In the genomic region with DNA sequence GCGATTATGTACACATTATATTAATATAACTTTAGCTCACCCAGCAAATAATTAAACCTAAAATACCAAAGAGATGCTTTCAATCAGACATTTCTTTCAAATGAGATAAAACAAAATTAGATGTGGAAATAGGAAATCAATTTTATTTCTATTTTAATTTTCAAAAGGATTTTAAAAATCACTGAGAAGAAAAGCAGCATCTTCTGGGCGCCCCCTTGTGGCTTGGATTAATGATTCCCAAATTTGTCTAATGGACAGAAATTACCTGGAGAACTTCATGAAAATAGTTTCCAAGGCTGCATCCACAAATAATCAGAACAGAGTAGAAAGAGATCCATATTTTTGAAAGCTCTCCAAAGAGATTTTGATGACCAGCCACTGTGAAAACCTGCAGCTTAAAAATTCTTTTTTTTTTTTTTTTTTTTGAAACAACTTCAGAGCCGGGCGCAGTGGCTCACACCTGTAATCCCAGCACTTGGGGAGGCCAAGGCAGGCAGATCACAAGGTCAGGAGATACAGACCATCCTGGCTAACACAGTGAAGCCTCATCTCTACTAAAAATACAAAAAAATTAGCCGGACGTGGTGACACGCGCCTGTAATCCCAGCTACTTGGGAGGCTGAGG, we compare ENCODE assay signal across 9 cellular contexts. TPM values are rescaled to one million over a fixed set of nuclear protein-coding genes. Genes with fewer than 3 reads are reported as not detected.
A peak's percentile ranks its signal among the peaks of the same experiment; 100 is the strongest.
DNase-seq lines count a peak whose midpoint lies in the region; ATAC-seq and TF ChIP-seq lines count a peak whose summit lies in the region.
"Had no signal": no experiment of that assay in that cellular context is flagged by ENCODE, and none has a peak within 500 bp of the region (broad histone marks: within the 10 kb centered on the region; RNA-seq: fewer than 3 reads in every experiment).

No MANE protein-coding gene starts in this region.

- H2BK12ac ChIP-seq in neuronal stem cell (ENCODE audit: low read length): no peak overlapping the region

- WGBS in neuronal stem cell (ENCODE audit: extremely low coverage in 2 of 2, insufficient read length in 2 of 2, insufficient replicate concordance in 1 of 2), 2 donors: no CpG with 5 or more reads among the region's 8 CpGs

- H3K36me3 ChIP-seq in neuronal stem cell (replicated peaks in 1 of 2; ENCODE audit: control insufficient read depth in 2 of 2, insufficient read depth in 2 of 2, low read length in 2 of 2): no peaks in the 10 kb centered on the region

- H3K27me3 Mint-ChIP-seq in WTC11 (ENCODE audit: low read depth): no peaks in the 10 kb centered on the region

- no peak overlapping the region for H3K4me3 ChIP-seq in neuronal stem cell (ENCODE audit: low read length in 2 of 2)

- DNase-seq in COLO829 (ENCODE audit: low spot score) (peak; percentile 50), HEK293T (ENCODE audit: extremely low spot score) (peak; percentile 23), WTC11 (ENCODE audit: low spot score) (peak; percentile 23), epidermal melanocyte (ENCODE audit: insufficient read length, low spot score) (peak; percentile 36), neuronal stem cell (ENCODE audit: low spot score) (peak; percentile 26), NCI-H524 treated with DMSO at 0.1 percent for 48 hours (lab: John Stamatoyannopoulos, UW) (no peak)

- no peak overlapping the region for H3K27ac ChIP-seq in neuronal stem cell (replicated peaks; ENCODE audit: low read length)

- no peak overlapping the region for H3K18ac ChIP-seq in neuronal stem cell (ENCODE audit: low read length)

- H3K14ac ChIP-seq in neuronal stem cell (ENCODE audit: low read length): no peak overlapping the region

- ATAC-seq in WTC11 (no peak), HG02938 (IDR thresholded peaks at IDR 0.05; ENCODE audit: unreplicated experiment) (no peak), HG03439 (IDR thresholded peaks at IDR 0.05; ENCODE audit: unreplicated experiment) (no peak)

- H3K4me3 Mint-ChIP-seq in WTC11: no peak overlapping the region
- H3K4me3 Mint-ChIP-seq: T-helper 1 cell treated with Interleukin-12 subunit alpha and Interleukin-12 subunit beta and Interleukin-4 antibody, amounts not matched to agents 30 μg/mL and 1 μg/mL, for 36 hours had no signal

- H3K23ac ChIP-seq in neuronal stem cell (ENCODE audit: low read depth, low read length, poor library complexity): no peak overlapping the region

- no peak overlapping the region for H4K91ac ChIP-seq in neuronal stem cell (ENCODE audit: low read depth, low read length, poor library complexity)

- H2BK5ac ChIP-seq in neuronal stem cell (ENCODE audit: low read length): no peak overlapping the region

- CTCF ChIA-PET in HEK293T (lab: Yijun Ruan, JAX) (interaction anchor here (0.7 to 1.0 kb wide), 3 partner anchors 12 to 612 kb away, joined by 3 to 8 read pairs (median 4); no protein-coding TSS in a partner anchor), WTC11 (lab: Charles Lee) (interaction anchor here (0.7 to 5.1 kb wide), 8 partner anchors 12 to 373 kb away, joined by 3 to 42 read pairs (median 5); a partner anchor contains a TSS)

- H2BK120ac ChIP-seq in neuronal stem cell (ENCODE audit: low read depth, low read length): no peak overlapping the region

- no peaks in the 10 kb centered on the region for H3K79me1 ChIP-seq in neuronal stem cell (ENCODE audit: low read depth, low read length)

- peaks cover 8% of the 10 kb centered on the region for H3K9me3 Mint-ChIP-seq in WTC11
- H3K9me3 Mint-ChIP-seq: T-helper 1 cell treated with Interleukin-12 subunit alpha and Interleukin-12 subunit beta and Interleukin-4 antibody, amounts not matched to agents 30 μg/mL and 1 μg/mL, for 36 hours had no signal

- H3K4me1 Mint-ChIP-seq in WTC11: peaks cover 44% of the 10 kb centered on the region

- no peak overlapping the region for H2AK5ac ChIP-seq in neuronal stem cell (ENCODE audit: low read depth, low read length)

- H2AFZ ChIP-seq in neuronal stem cell (ENCODE audit: low read length): no peak overlapping the region

- no peaks in the 10 kb centered on the region for H3K27me3 ChIP-seq in neuronal stem cell (ENCODE audit: control insufficient read depth in 3 of 3, insufficient read depth in 3 of 3, low read depth in 1 of 3, low read length in 3 of 3)

- no peak overlapping the region for H3K4me2 ChIP-seq in neuronal stem cell (ENCODE audit: insufficient read depth, low read length, poor library complexity, severe bottlenecking)

- POLR2A ChIA-PET in HEK293T (lab: Yijun Ruan, JAX): no interaction called here
- POLR2A ChIA-PET in WTC11 (lab: Charles Lee): no interaction called here

- peaks cover 3 to 7% of the 10 kb centered on the region in 2 donors for H3K4me1 ChIP-seq in neuronal stem cell (ENCODE audit: control insufficient read depth in 2 of 2, insufficient read depth in 1 of 2, low read depth in 1 of 2, low read length in 2 of 2)

- H2BK15ac ChIP-seq in neuronal stem cell (ENCODE audit: low read length): no peak overlapping the region

- no peak overlapping the region for H3K4ac ChIP-seq in neuronal stem cell (ENCODE audit: low read length)

- H3K27ac Mint-ChIP-seq in WTC11: no peak overlapping the region
- H3K27ac Mint-ChIP-seq: T-helper 1 cell treated with Interleukin-12 subunit alpha and Interleukin-12 subunit beta and Interleukin-4 antibody, amounts not matched to agents 30 μg/mL and 1 μg/mL, for 36 hours had no signal

- no peaks in the 10 kb centered on the region for H3K9me3 ChIP-seq in neuronal stem cell (replicated peaks in 1 of 2; ENCODE audit: control insufficient read depth in 2 of 2, insufficient read depth in 1 of 2, low read depth in 1 of 2, low read length in 2 of 2)

- 0 out of 2 replicates have a peak, but pooled peaks cover 4% of the 10 kb centered on the region for H3K36me3 Mint-ChIP-seq in WTC11

- TF ChIP-seq CTCF in WTC11 (IDR thresholded peaks at IDR 0.05): peak; percentile 66

- no peak overlapping the region for H4K8ac ChIP-seq in neuronal stem cell (ENCODE audit: low read depth, low read length)

- no peak overlapping the region for H3K9ac ChIP-seq in neuronal stem cell (ENCODE audit: low read depth, low read length, poor library complexity)

TF ChIP-seq in HEK293T, 16 proteins besides CTCF, POLR2A, EP300 and RAD21:
- TF ChIP-seq TARDBP (IDR thresholded peaks at IDR 0.05): no peak
- TF ChIP-seq BHLHE40 (IDR thresholded peaks at IDR 0.05; ENCODE audit: borderline replicate concordance): no peak
- no peak for TF ChIP-seq FOXM1 (IDR thresholded peaks at IDR 0.05; ENCODE audit: borderline replicate concordance)
- TF ChIP-seq ELF4 (IDR thresholded peaks at IDR 0.05): no peak
- TF ChIP-seq FOXK2 (IDR thresholded peaks at IDR 0.05): no peak
- no peak for TF ChIP-seq CTBP1 (IDR thresholded peaks at IDR 0.05; ENCODE audit: borderline replicate concordance)
- no peak for TF ChIP-seq LEF1 (IDR thresholded peaks at IDR 0.05; ENCODE audit: borderline replicate concordance)
- TF ChIP-seq, protein P1, sequence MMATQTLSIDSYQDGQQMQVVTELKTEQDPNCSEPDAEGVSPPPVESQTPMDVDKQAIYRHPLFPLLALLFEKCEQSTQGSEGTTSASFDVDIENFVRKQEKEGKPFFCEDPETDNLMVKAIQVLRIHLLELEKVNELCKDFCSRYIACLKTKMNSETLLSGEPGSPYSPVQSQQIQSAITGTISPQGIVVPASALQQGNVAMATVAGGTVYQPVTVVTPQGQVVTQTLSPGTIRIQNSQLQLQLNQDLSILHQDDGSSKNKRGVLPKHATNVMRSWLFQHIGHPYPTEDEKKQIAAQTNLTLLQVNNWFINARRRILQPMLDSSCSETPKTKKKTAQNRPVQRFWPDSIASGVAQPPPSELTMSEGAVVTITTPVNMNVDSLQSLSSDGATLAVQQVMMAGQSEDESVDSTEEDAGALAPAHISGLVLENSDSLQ (IDR thresholded peaks at IDR 0.05): no peak
- TF ChIP-seq SP1 (IDR thresholded peaks at IDR 0.05): no peak
- TF ChIP-seq SUZ12 (IDR thresholded peaks at IDR 0.05): no peak
- TF ChIP-seq ZNF384 (IDR thresholded peaks at IDR 0.05): no peak
- no peak for TF ChIP-seq HDGF (IDR thresholded peaks at IDR 0.05; ENCODE audit: borderline replicate concordance)
- no peak for TF ChIP-seq FOXA1 (IDR thresholded peaks at IDR 0.05)
- TF ChIP-seq NFRKB (IDR thresholded peaks at IDR 0.05): no peak
- no peak for TF ChIP-seq ARNT (IDR thresholded peaks at IDR 0.05)
- TF ChIP-seq L3MBTL2 (conservative IDR thresholded peaks at IDR 0.05): no peak
TF ChIP-seq in HEK293T: peak in this region for 0.

TF ChIP-seq in WTC11, 78 proteins besides CTCF, POLR2A, EP300 and RAD21:
- no peak for TF ChIP-seq ATF1 (CRISPR knock-in tag; IDR thresholded peaks at IDR 0.05)
- TF ChIP-seq, protein P2, sequence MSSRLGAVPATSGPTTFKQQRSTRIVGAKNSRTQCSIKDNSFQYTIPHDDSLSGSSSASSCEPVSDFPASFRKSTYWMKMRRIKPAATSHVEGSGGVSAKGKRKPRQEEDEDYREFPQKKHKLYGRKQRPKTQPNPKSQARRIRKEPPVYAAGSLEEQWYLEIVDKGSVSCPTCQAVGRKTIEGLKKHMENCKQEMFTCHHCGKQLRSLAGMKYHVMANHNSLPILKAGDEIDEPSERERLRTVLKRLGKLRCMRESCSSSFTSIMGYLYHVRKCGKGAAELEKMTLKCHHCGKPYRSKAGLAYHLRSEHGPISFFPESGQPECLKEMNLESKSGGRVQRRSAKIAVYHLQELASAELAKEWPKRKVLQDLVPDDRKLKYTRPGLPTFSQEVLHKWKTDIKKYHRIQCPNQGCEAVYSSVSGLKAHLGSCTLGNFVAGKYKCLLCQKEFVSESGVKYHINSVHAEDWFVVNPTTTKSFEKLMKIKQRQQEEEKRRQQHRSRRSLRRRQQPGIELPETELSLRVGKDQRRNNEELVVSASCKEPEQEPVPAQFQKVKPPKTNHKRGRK (CRISPR knock-in tag; IDR thresholded peaks at IDR 0.05; ENCODE audit: borderline replicate concordance): no peak

RNA-seq across cellular contexts. Expression of a gene that starts 50.9 kb away (rescaled TPM):
- 40.5 to 43.2 TPM (median 40.6 TPM) in 3 replicates for total RNA-seq in WTC11 (2021)
- 79.6 TPM for polyA plus RNA-seq in neuronal stem cell (2013, experiment 1 of 2)
- 79.1 TPM for polyA plus RNA-seq in neuronal stem cell (2013, experiment 2 of 2)
